Comparison of ENCODE assay signal across 8 cellular contexts in the genomic region with DNA sequence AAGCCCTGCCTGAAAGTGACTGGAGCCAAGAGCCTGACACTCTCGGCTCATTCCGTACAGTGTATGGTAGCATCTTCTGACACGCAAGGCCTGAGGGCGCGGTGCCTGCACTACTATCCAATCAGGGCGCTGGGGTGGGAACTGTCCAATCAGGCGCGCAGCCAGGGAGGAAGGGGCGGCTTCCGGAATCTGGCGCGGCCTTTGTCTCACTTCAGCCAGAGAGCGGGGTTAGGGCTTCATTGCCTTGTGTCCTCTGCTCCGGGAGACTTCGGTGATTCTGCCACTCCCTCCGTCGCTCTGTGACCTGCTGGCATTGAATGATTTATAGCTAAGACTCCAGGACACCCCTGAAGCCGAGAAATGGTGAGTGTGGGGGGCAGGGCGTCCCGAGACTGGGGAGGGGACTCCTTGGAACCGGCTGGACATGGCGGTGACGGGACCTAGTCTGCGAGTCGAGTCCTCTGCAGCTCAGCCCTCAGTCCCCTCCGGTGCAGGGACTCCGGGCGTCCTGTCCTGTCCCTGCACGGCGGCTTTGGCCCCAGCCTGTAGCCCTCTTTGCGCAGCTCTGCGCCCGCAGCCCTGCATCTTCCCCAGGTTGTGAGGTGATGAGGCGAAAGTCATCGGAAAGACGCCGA.
A peak's percentile ranks its signal among the peaks of the same experiment; 100 is the strongest.
DNase-seq lines count a peak whose midpoint lies in the region; ATAC-seq lines count a peak whose summit lies in the region.
"Not testable (repeated sequence)": the region's sequence is repeated elsewhere in the genome, so short reads cannot be mapped to it uniquely, and the experiment has no call there.

No MANE protein-coding gene starts in this region.

- H3K27me3 ChIP-seq in BLaER1 treated with 17β-estradiol and CSF1 and Interleukin-3, amounts not matched to agents 10 nM and 100 nM = not testable (repeated sequence)

- not testable (repeated sequence) for H3K9me3 ChIP-seq in BLaER1 treated with 17β-estradiol and CSF1 and Interleukin-3, amounts not matched to agents 10 nM and 100 nM (replicated peaks in 1 of 11)

- H3K4me2 ChIP-seq in BLaER1 treated with 17β-estradiol and CSF1 and Interleukin-3, amounts not matched to agents 10 nM and 100 nM = peak overlapping the region; percentile 70 to 86 (median 77); a peak in 21 of 22 replicates

- peak overlapping the region; percentile 58 to 77 (median 71) for H3K4me3 ChIP-seq in BLaER1 treated with 17β-estradiol and CSF1 and Interleukin-3, amounts not matched to agents 10 nM and 100 nM

- peaks cover 0 to 17% (median 6%) of the 10 kb centered on the region in 11 experiments; a peak in 11 of 22 replicates for H3K36me3 ChIP-seq in BLaER1 treated with 17β-estradiol and CSF1 and Interleukin-3, amounts not matched to agents 10 nM and 100 nM

- H3K9ac ChIP-seq in BLaER1 treated with 17β-estradiol and CSF1 and Interleukin-3, amounts not matched to agents 10 nM and 100 nM = peak overlapping the region; percentile 72 to 84 (median 83)

- ATAC-seq in GM19328 (IDR thresholded peaks at IDR 0.05; ENCODE audit: unreplicated experiment) (peak; percentile 100), HG03457 (IDR thresholded peaks at IDR 0.05; ENCODE audit: unreplicated experiment) (peak; percentile 100), left lobe of liver (peak; percentile 91)

- H3K4me1 ChIP-seq in BLaER1 treated with 17β-estradiol and CSF1 and Interleukin-3, amounts not matched to agents 10 nM and 100 nM = peaks cover 0 to 16% (median 13%) of the 10 kb centered on the region in 10 experiments; a peak in 15 of 20 replicates

- H3K27ac ChIP-seq in BLaER1 treated with 17β-estradiol and CSF1 and Interleukin-3, amounts not matched to agents 10 nM and 100 nM = peak overlapping the region in 10 of 11 experiments; percentile 52 to 86 (median 77); a peak in 19 of 22 replicates

- H4K20me1 ChIP-seq in BLaER1 treated with 17β-estradiol and CSF1 and Interleukin-3, amounts not matched to agents 10 nM and 100 nM = not testable (repeated sequence)

- DNase-seq in NCI-H526 (lab: John Stamatoyannopoulos, UW) (peak; percentile 92 to 95), dermis blood vessel endothelial cell (peak; percentile 56), left lobe of liver (ENCODE audit: low spot score) (peak; percentile 58)
- DNase-seq in activated CD4-positive, alpha-beta T cell treated with anti-CD3 and anti-CD28 coated beads, Interleukin-2, amount 50 U/mL, for 1 hour = peak; percentile 78
- peak; percentile 86 to 87 for DNase-seq in stimulated activated CD4-positive, alpha-beta T cell treated with anti-CD3 and anti-CD28 coated beads, Interleukin-2, amount 100 ng/mL, for 24 hours

Comparison
In these comparisons a context has a peak if more than half of its experiments do, and no peak if none do; other contexts are left out.
1. Peak in every context shown above with its lines: DNase-seq, ATAC-seq, H3K4me3 ChIP-seq and H3K27ac ChIP-seq.